In the genomic region with DNA sequence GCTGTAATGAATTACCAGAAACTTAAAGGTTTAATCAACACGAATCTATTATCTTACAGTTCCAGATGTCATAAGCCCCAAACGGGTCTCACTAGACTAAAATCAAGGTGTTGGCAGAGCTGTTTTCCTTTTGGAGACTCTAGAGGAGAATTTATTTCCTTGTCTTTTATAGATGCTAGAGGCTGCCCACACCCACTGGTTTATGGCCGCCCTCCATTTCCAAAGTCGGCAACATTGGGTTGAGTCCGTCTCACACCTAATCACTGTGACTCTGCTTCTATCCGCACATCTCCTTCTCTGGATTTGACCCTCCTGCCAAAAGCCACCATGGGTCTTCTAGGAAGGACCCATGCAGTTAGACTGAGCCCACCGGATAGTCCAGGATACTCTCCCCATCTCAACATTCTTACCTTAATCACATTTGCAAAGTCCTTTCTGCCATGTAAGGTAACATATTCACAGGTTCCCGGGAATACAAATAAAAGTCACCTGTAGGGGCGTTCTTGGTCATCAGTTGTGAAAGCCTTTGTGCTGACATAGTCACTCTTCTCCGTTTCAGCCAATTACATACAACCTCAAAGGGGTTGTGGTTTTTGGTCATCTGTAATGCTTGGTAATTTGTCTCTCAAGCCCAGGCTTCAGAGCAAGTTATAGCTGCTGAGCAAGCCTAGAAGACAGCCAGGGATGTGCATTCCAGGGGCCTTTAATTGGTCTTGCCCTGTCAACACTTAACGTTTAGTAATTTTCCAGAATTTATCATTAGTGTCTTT, we compare ENCODE assay signal across 1 cellular context.
TF ChIP-seq lines count a peak whose summit lies in the region.

No MANE protein-coding gene starts in this region.

TF ChIP-seq in A549, 52 proteins besides CTCF, POLR2A, EP300 and RAD21 (continued from another document):
- no peak for TF ChIP-seq MYC (IDR thresholded peaks at IDR 0.05; ENCODE audit: borderline replicate concordance, low read length)
- no peak for TF ChIP-seq EHMT2 (IDR thresholded peaks at IDR 0.05; ENCODE audit: low read depth)
